ENCODE assay signal across 1 cellular context in the genomic region with DNA sequence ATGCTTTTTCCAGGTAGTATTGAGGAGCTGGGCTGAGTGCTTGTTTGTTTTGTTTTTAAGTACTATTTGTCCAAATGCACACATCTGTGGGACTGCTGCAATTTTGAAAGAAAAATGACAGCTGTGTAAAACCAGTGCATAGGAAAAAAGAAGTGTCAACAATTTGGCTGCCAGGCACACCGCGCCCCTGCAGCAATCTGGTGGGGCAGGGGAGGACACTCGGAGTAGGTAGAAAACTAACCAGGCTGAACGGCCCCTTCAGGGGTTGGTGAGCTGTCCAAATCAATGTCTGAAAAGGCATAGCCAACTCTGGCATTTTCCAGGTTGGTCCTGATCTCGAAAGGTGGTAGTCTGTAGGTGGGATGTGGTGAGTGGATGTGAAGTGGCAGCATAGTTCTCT.
TF ChIP-seq lines count a peak whose summit lies in the region.

No MANE protein-coding gene starts in this region.

TF ChIP-seq in SK-N-SH treated with all-trans-retinoic acid at 6 μM for 48 hours, 23 proteins besides CTCF, POLR2A, EP300 and RAD21 (continued from another document):
- TF ChIP-seq, protein P1, sequence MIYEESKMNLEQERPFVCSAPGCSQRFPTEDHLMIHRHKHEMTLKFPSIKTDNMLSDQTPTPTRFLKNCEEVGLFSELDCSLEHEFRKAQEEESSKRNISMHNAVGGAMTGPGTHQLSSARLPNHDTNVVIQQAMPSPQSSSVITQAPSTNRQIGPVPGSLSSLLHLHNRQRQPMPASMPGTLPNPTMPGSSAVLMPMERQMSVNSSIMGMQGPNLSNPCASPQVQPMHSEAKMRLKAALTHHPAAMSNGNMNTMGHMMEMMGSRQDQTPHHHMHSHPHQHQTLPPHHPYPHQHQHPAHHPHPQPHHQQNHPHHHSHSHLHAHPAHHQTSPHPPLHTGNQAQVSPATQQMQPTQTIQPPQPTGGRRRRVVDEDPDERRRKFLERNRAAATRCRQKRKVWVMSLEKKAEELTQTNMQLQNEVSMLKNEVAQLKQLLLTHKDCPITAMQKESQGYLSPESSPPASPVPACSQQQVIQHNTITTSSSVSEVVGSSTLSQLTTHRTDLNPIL (CRISPR knock-in tag; IDR thresholded peaks at IDR 0.05; ENCODE audit: low read depth), result no peak
- TF ChIP-seq ZC3H10 (CRISPR knock-in tag; IDR thresholded peaks at IDR 0.05), result no peak
- no peak for TF ChIP-seq ZNF70 (CRISPR knock-in tag; IDR thresholded peaks at IDR 0.05)
- TF ChIP-seq ARNTL (CRISPR knock-in tag; IDR thresholded peaks at IDR 0.05; ENCODE audit: borderline replicate concordance, low read depth), result no peak
- TF ChIP-seq PPARA (CRISPR knock-in tag; IDR thresholded peaks at IDR 0.05; ENCODE audit: borderline replicate concordance), result no peak
- no peak for TF ChIP-seq GLIS3 (CRISPR knock-in tag; IDR thresholded peaks at IDR 0.05)
